Comparison of ENCODE assay signal across 8 cellular contexts in the genomic region with DNA sequence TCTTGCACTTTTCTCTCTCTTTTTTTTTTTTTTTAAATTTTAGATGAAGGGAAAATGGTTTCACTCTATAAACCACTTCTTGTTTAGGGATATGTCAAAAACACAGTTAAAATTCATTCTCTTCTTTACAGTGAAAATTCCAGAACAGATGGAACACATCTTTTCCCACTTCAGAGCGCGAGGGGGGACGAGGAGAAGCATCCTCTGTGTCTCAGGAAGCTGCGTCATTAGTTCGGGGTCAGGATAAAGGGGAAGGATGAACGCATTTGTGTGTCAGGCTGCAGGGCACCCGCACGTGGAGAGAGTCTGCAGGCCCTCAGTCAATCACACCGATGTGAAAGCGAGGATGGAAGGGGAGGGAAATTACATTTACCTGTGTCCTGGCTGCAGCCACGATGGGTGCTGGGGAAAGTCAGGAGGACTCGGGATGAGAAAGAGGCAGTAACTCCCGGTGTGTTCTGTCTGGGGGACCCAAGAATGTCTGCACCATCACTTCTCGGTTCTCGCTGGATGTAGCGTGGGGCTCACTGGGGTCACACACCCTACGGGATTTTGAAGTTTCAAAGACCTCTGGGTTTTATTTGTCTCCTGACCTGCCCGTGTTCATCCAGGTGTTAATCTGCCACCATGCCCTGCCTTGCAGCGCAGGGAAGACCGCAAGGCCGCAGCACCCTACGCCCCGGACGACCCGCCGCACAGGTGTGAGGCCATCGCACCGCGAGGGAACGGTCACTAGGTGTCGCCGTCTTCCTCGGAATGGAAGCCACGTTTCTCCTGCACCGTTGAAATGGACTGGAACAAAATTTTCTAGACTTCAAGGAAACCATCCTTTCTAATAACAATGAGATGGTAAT.
A peak's percentile ranks its signal among the peaks of the same experiment; 100 is the strongest.
DNase-seq lines count a peak whose midpoint lies in the region; ATAC-seq and TF ChIP-seq lines count a peak whose summit lies in the region.

No MANE protein-coding gene starts in this region.

- no peaks in the 10 kb centered on the region for H3K9me3 ChIP-seq in Loucy (ENCODE audit: insufficient read depth, low read depth, low read length)

- H4K20me1 ChIP-seq in Loucy (ENCODE audit: insufficient read depth, low read length, poor library complexity, severe bottlenecking): no peaks in the 10 kb centered on the region

- no peaks in the 10 kb centered on the region for H3F3A ChIP-seq in Loucy (ENCODE audit: low read depth)

- no peak overlapping the region for H3K9ac ChIP-seq in Loucy (ENCODE audit: low read depth, low read length, poor library complexity, severe bottlenecking)

- H3K4me3 ChIP-seq in Loucy (ENCODE audit: low read length, poor library complexity, severe bottlenecking) (no peak overlapping the region), choroid plexus epithelial cell (ENCODE audit: low read depth, low read length) (no peak overlapping the region), lower leg skin (ENCODE audit: low read depth, poor library complexity, severe bottlenecking) (no peak overlapping the region)

- TF ChIP-seq CTCF in Loucy (conservative IDR thresholded peaks at IDR 0.05; ENCODE audit: low read length) (peak; percentile 78), choroid plexus epithelial cell (conservative IDR thresholded peaks at IDR 0.05; ENCODE audit: low read depth, low read length) (peak; percentile 97), lower leg skin (IDR thresholded peaks at IDR 0.05) (peak in 1 of 3 donors; percentile 78)

- 31 to 33% methylated on average over 35 of the region's 35 CpGs for WGBS in lower leg skin, 2 donors

- H2AFZ ChIP-seq in Loucy (ENCODE audit: low read length): no peak overlapping the region

- intact Hi-C loops in lower leg skin (cut with DNase I; ENCODE audit: low total_unique reads): loop anchor here (10.0 kb wide), 1 partner anchor 1426 kb away; no protein-coding TSS in a partner anchor

- no peaks in the 10 kb centered on the region for H3K27me3 ChIP-seq in Loucy (ENCODE audit: insufficient read depth, low read length, poor library complexity, severe bottlenecking)

- no peak for TF ChIP-seq POLR2A in lower leg skin (IDR thresholded peaks at IDR 0.05)

- no peaks in the 10 kb centered on the region for H3K9me2 ChIP-seq in Loucy (replicated peaks; ENCODE audit: low read depth, low read length)

- H3K4me1 ChIP-seq in Loucy (ENCODE audit: insufficient read depth, low read length, poor library complexity, severe bottlenecking): no peaks in the 10 kb centered on the region

- DNase-seq in COLO668 (lab: John Stamatoyannopoulos, UW; ENCODE audit: unreplicated experiment) (peak; percentile 58), choroid plexus epithelial cell (ENCODE audit: low read depth) (peak; percentile 81), lower leg skin (ENCODE audit: low spot score in 2 of 2) (peak; percentile 66 to 96), middle frontal gyrus (ENCODE audit: extremely low spot score, low spot score) (no peak)
- peak; percentile 72 to 76 for DNase-seq in activated CD4-positive, alpha-beta T cell treated with anti-CD3 and anti-CD28 coated beads for 4 hours
- peak; percentile 40 for DNase-seq in stimulated activated CD8-positive, alpha-beta memory T cell treated with anti-CD3 and anti-CD28 coated beads, Interleukin-12 subunit alpha, Interleukin-12 subunit beta, amount 100 ng/mL, for 24 hours (ENCODE audit: extremely low read depth)

- peak; percentile 65 for ATAC-seq in GM21381 (IDR thresholded peaks at IDR 0.05; ENCODE audit: unreplicated experiment)

- no peaks in the 10 kb centered on the region for H3K36me3 ChIP-seq in Loucy (ENCODE audit: insufficient read depth, low read length)

- H3K79me2 ChIP-seq in Loucy (ENCODE audit: insufficient read depth, low read length): no peaks in the 10 kb centered on the region

- H3K4me2 ChIP-seq in Loucy (ENCODE audit: low read depth, low read length, poor library complexity, severe bottlenecking): no peak overlapping the region
